In genomic region chr9:134768332-134769083, GRCh38 we compare ENCODE assay signal across 16 cellular contexts.
A peak's percentile ranks its signal among the peaks of the same experiment; 100 is the strongest.
DNase-seq lines count a peak whose midpoint lies in the region; ATAC-seq and TF ChIP-seq lines count a peak whose summit lies in the region.
"Had no signal": no experiment of that assay in that cellular context is flagged by ENCODE, and none has a peak within 500 bp of the region (broad histone marks: within the 10 kb centered on the region; RNA-seq: fewer than 3 reads in every experiment).

No MANE protein-coding gene starts in this region.

- H3K36me3 Mint-ChIP-seq in GM23338 (ENCODE audit: low read depth) = no peaks in the 10 kb centered on the region
- H3K36me3 Mint-ChIP-seq in WTC11 = no peaks in the 10 kb centered on the region
- H3K36me3 Mint-ChIP-seq: activated CD4-positive, alpha-beta memory T cell treated with anti-CD3 and anti-CD28 coated beads for 36 hours; CD4-positive, alpha-beta memory T cell had no signal

- intact Hi-C loops in dorsolateral prefrontal cortex (cut with DNase I) = no loop called here

- H3K27me3 Mint-ChIP-seq in GM23338 (ENCODE audit: insufficient read depth, low read depth, poor library complexity) (no peaks in the 10 kb centered on the region), WTC11 (ENCODE audit: low read depth) (no peaks in the 10 kb centered on the region)

- H3K4me2 ChIP-seq in GM23338 = no peak overlapping the region

- H3K27ac Mint-ChIP-seq in GM23338 (0 out of 2 replicates have a peak overlapping the region, but pooled peaks have one; percentile 13), WTC11 (no peak overlapping the region)
- H3K27ac Mint-ChIP-seq: activated CD4-positive, alpha-beta memory T cell treated with anti-CD3 and anti-CD28 coated beads for 36 hours; CD4-positive, alpha-beta memory T cell had no signal

- no peaks in the 10 kb centered on the region for H3K36me3 ChIP-seq in GM23338 (ENCODE audit: insufficient read depth)

- POLR2A ChIA-PET in WTC11 (lab: Charles Lee) = no interaction called here

- H3K27me3 ChIP-seq in GM23338 (ENCODE audit: insufficient read depth) (no peaks in the 10 kb centered on the region), dorsolateral prefrontal cortex (no peaks in the 10 kb centered on the region)

- ATAC-seq in GM23338 (no peak), GM18868 (IDR thresholded peaks at IDR 0.05; ENCODE audit: unreplicated experiment) (no peak), WTC11 (no peak)

- H3K27ac ChIP-seq in GM23338 (ENCODE audit: low read depth) (no peak overlapping the region), dorsolateral prefrontal cortex (peak overlapping the region in 23 of 59 donors; percentile 6 to 73 (median 47))
- H3K27ac ChIP-seq: parathyroid adenoma had no signal

- H3K4me3 Mint-ChIP-seq in GM23338 (no peak overlapping the region), WTC11 (no peak overlapping the region)
- H3K4me3 Mint-ChIP-seq: activated CD4-positive, alpha-beta memory T cell treated with anti-CD3 and anti-CD28 coated beads for 36 hours; CD4-positive, alpha-beta memory T cell had no signal

- TF ChIP-seq CTCF in GM23338 (conservative IDR thresholded peaks at IDR 0.05; ENCODE audit: low read depth in 2 of 2) = no peak
- no peak for TF ChIP-seq CTCF in dorsolateral prefrontal cortex (IDR thresholded peaks at IDR 0.05 in 54 of 56, conservative IDR thresholded peaks at IDR 0.05 in 2 of 56; ENCODE audit: low read depth in 1 of 56, partially characterized antibody in 56 of 56)
- TF ChIP-seq CTCF in WTC11 (IDR thresholded peaks at IDR 0.05) = no peak

- H3K4me1 Mint-ChIP-seq in GM23338 = no peaks in the 10 kb centered on the region; the same call in 2 of the 3 replicates
- H3K4me1 Mint-ChIP-seq in WTC11 = no peaks in the 10 kb centered on the region
- H3K4me1 Mint-ChIP-seq: CD4-positive, alpha-beta memory T cell had no signal

- no peaks in the 10 kb centered on the region for H3K9me3 Mint-ChIP-seq in GM23338
- H3K9me3 Mint-ChIP-seq in WTC11 = no peaks in the 10 kb centered on the region
- H3K9me3 Mint-ChIP-seq: activated CD4-positive, alpha-beta memory T cell treated with anti-CD3 and anti-CD28 coated beads for 36 hours; CD4-positive, alpha-beta memory T cell had no signal

- no peaks in the 10 kb centered on the region for H4K20me1 ChIP-seq in GM23338 (replicated peaks; ENCODE audit: insufficient read depth)

- H3K79me2 ChIP-seq in GM23338 (replicated peaks; ENCODE audit: insufficient read depth) = no peaks in the 10 kb centered on the region
- H3K79me2 ChIP-seq: parathyroid adenoma had no signal

- H3K4me3 ChIP-seq in GM23338 = no peak overlapping the region
- no peak overlapping the region for H3K4me3 ChIP-seq in dorsolateral prefrontal cortex

- CTCF ChIA-PET in WTC11 (lab: Charles Lee) = interaction anchor here (1.1 to 1.8 kb wide), 2 partner anchors 10 kb away, joined by 3 to 9 read pairs; no protein-coding TSS in a partner anchor

- H3K4me1 ChIP-seq in GM23338 (ENCODE audit: insufficient read depth) = no peaks in the 10 kb centered on the region
- H3K4me1 ChIP-seq: parathyroid adenoma had no signal

- no peaks in the 10 kb centered on the region for H3K9me2 ChIP-seq in GM23338 (ENCODE audit: insufficient read depth)

- H3F3A ChIP-seq in GM23338 (replicated peaks; ENCODE audit: low read depth) = no peaks in the 10 kb centered on the region

- no peak overlapping the region for H2AFZ ChIP-seq in GM23338
- H2AFZ ChIP-seq: parathyroid adenoma had no signal

- DNase-seq in GM23338 (ENCODE audit: low spot score) (no peak), dorsolateral prefrontal cortex (peak in 8 of 10 donors; percentile 16 to 80 (median 68)), inferior parietal cortex (ENCODE audit: extremely low spot score) (peak; percentile 55), stromal cell of bone marrow (ENCODE audit: low read depth) (peak; percentile 10), NCI-H446 treated with DMSO at 0.1 percent for 48 hours (lab: John Stamatoyannopoulos, UW) (no peak), hepatic stellate cell (ENCODE audit: low spot score) (no peak), WTC11 (ENCODE audit: low spot score) (no peak)
- DNase-seq: activated CD4-positive, alpha-beta memory T cell treated with anti-CD3 and anti-CD28 coated beads for 36 hours; CD4-positive, alpha-beta memory T cell; GOT3; NCI-H187 treated with DMSO at 0.1 percent for 48 hours; NCI-H69; stimulated activated CD8-positive, alpha-beta memory T cell treated with anti-CD3 and anti-CD28 coated beads, Interleukin-4, amount 100 ng/mL, for 48 hours; T-helper 9 cell had no signal

TF ChIP-seq in GM23338, 12 proteins besides CTCF, POLR2A, EP300 and RAD21 (continues in another document):
- TF ChIP-seq STAT1 (IDR thresholded peaks at IDR 0.05; ENCODE audit: unreplicated experiment) = no peak
- no peak for TF ChIP-seq ETS1 (IDR thresholded peaks at IDR 0.05)
- no peak for TF ChIP-seq CREB1 (CRISPR knock-in tag; IDR thresholded peaks at IDR 0.05; ENCODE audit: low read depth)
- no peak for TF ChIP-seq ZNF331 (CRISPR knock-in tag; IDR thresholded peaks at IDR 0.05; ENCODE audit: low read depth)
- TF ChIP-seq NANOG (IDR thresholded peaks at IDR 0.05; ENCODE audit: borderline replicate concordance) = no peak
- no peak for TF ChIP-seq ZNF114 (CRISPR knock-in tag; IDR thresholded peaks at IDR 0.05)
- TF ChIP-seq JUNB (IDR thresholded peaks at IDR 0.05; ENCODE audit: unreplicated experiment) = no peak

TF ChIP-seq in WTC11, 78 proteins besides CTCF, POLR2A, EP300 and RAD21 (continues in another document):
- TF ChIP-seq FOXK1 (CRISPR knock-in tag; IDR thresholded peaks at IDR 0.05) (no peak), ESRRA (CRISPR knock-in tag; IDR thresholded peaks at IDR 0.05; ENCODE audit: borderline replicate concordance) (no peak), CBFB (CRISPR knock-in tag; IDR thresholded peaks at IDR 0.05; ENCODE audit: low read depth) (no peak), MXD4 (CRISPR knock-in tag; IDR thresholded peaks at IDR 0.05; ENCODE audit: borderline replicate concordance) (no peak), ZNF416 (CRISPR knock-in tag; IDR thresholded peaks at IDR 0.05) (no peak), ATF1 (CRISPR knock-in tag; IDR thresholded peaks at IDR 0.05) (no peak), STAT6 (CRISPR knock-in tag; conservative IDR thresholded peaks at IDR 0.05; ENCODE audit: low read depth) (no peak), ZNF219 (CRISPR knock-in tag; IDR thresholded peaks at IDR 0.05; ENCODE audit: borderline replicate concordance) (no peak), ATF3 (CRISPR knock-in tag; conservative IDR thresholded peaks at IDR 0.05) (no peak), MAX (CRISPR knock-in tag; IDR thresholded peaks at IDR 0.05) (no peak), SMAD4 (CRISPR knock-in tag; IDR thresholded peaks at IDR 0.05) (no peak), NFYB (CRISPR knock-in tag; conservative IDR thresholded peaks at IDR 0.05; ENCODE audit: low read depth) (no peak), ZNF512 (CRISPR knock-in tag; IDR thresholded peaks at IDR 0.05; ENCODE audit: borderline replicate concordance) (no peak), IRF2 (CRISPR knock-in tag; IDR thresholded peaks at IDR 0.05; ENCODE audit: borderline replicate concordance, low read depth) (no peak), NR3C1 (CRISPR knock-in tag; conservative IDR thresholded peaks at IDR 0.05; ENCODE audit: low read depth) (no peak)

Comparison
In these comparisons a context has a peak if more than half of its experiments do, and no peak if none do; other contexts are left out.
1. DNase-seq: peak in dorsolateral prefrontal cortex (8 of 10), inferior parietal cortex (single experiment) and stromal cell of bone marrow (single experiment); none in GM23338 (single experiment), NCI-H446 treated with DMSO at 0.1 percent for 48 hours (single experiment), hepatic stellate cell (single experiment) and WTC11 (single experiment).